ENCODE assay signal across 9 cellular contexts in the genomic region with DNA sequence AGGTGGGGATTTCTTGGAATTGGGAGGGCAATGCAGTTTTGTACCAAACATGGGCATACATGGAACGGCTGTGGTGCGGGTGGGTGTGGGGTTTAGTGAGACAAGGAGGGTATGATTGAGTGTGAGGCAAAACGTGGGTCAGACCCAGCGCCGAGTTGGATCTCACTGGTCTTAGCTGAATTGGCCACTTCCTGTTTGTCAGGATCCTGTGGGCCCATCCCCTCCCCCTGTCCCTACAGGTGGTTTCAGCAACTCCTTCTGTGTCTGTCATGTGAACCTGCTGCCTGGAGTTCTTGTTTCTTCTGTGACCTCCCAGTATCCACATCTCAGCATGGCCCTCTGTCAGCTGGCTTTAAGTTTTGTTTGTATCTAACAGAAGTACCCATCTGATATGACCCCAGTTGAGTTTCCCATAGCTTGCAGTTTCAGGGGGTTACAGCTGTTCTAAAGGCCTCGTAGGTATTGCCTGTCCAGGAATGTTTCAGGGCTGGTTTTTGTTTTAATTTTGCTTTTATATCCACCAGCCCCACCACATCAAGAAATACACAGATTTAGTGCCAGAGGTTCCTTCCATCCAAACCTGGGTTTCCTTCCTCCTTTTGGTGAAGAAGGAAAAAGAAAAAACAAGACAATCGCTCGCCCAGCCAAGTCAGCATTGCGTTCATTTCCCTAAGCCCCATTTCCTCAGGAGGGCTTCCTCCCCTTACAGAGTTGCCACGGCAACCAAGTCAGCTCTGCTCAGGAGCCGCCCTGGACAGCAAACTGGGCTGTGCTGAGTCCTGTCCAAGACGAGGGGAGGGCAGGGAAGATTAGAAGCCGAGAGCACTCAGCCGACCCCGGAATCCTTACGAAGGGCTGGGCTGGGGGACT. TPM values are rescaled to one million over a fixed set of nuclear protein-coding genes. Genes with fewer than 3 reads are reported as not detected.
DNase-seq lines count a peak whose midpoint lies in the region; ATAC-seq and TF ChIP-seq lines count a peak whose summit lies in the region.
"Had no signal": no experiment of that assay in that cellular context is flagged by ENCODE, and none has a peak within 500 bp of the region (broad histone marks: within the 10 kb centered on the region; RNA-seq: fewer than 3 reads in every experiment).

No MANE protein-coding gene starts in this region.

- no peak for TF ChIP-seq EP300 in transverse colon (IDR thresholded peaks at IDR 0.05; ENCODE audit: low read depth)

- no peaks in the 10 kb centered on the region for H3K9me3 Mint-ChIP-seq in activated naive CD8-positive, alpha-beta T cell treated with anti-CD3 and anti-CD28 coated beads, Interleukin-2, amount 50 U/mL, for 24 hours

- 53% methylated on average over 12 of the region's 16 CpGs for WGBS in right lobe of liver (ENCODE audit: insufficient coverage, low coverage, low lambda C conversion rate, missing lambda C conversion rate)
- WGBS in transverse colon (ENCODE audit: low coverage in 1 of 2), 2 donors, result 40 to 64% methylated on average over 1 to 16 of the region's 16 CpGs

- H3K36me3 Mint-ChIP-seq in activated naive CD8-positive, alpha-beta T cell treated with anti-CD3 and anti-CD28 coated beads, Interleukin-2, amount 50 U/mL, for 24 hours (ENCODE audit: low read depth), result peaks cover 20% of the 10 kb centered on the region

- ATAC-seq in activated naive CD8-positive, alpha-beta T cell treated with anti-CD3 and anti-CD28 coated beads, Interleukin-2, amount 50 U/mL, for 24 hours, result no peak
- ATAC-seq in right lobe of liver (peak in 3 of 4 donors; percentile 4 to 11 (median 8)), HG03097 (IDR thresholded peaks at IDR 0.05; ENCODE audit: low FRiP score, unreplicated experiment) (no peak)

- DNase-seq in stimulated activated CD4-positive, alpha-beta T cell treated with anti-CD3 and anti-CD28 coated beads, Interleukin-15, amount 100 ng/mL, for 24 hours, result peak; percentile 46
- DNase-seq in stimulated activated CD4-positive, alpha-beta T cell treated with anti-CD3 and anti-CD28 coated beads, Interleukin-4, amount 100 ng/mL, for 4 hours, result no peak
- DNase-seq in activated naive CD8-positive, alpha-beta T cell treated with anti-CD3 and anti-CD28 coated beads, Interleukin-2, amount 50 U/mL, for 24 hours, result peak; percentile 31
- DNase-seq in right lobe of liver (peak in 1 of 3 donors; percentile 47), transverse colon (peak; percentile 47), epidermal melanocyte (ENCODE audit: insufficient read length, low spot score) (no peak), SHP77 treated with DMSO at 0.1 percent for 48 hours (lab: John Stamatoyannopoulos, UW) (no peak)

- H3K4me3 ChIP-seq in right lobe of liver, result no peak overlapping the region
- H3K4me3 ChIP-seq in transverse colon, result no peak overlapping the region

- H3K27ac ChIP-seq in right lobe of liver (peak overlapping the region in 1 of 3 donors; percentile 0), transverse colon (peak overlapping the region; percentile 34 to 70 (median 66))
- H3K27ac ChIP-seq: VCaP had no signal

- no peak for TF ChIP-seq CTCF in right lobe of liver (IDR thresholded peaks at IDR 0.05)
- no peak for TF ChIP-seq CTCF in transverse colon (IDR thresholded peaks at IDR 0.05)

- intact Hi-C loops in right lobe of liver (cut with DNase I), result no loop called here
- intact Hi-C loops in transverse colon (cut with DNase I; ENCODE audit: low total_unique reads), result no loop called here

- H3K27me3 Mint-ChIP-seq in activated naive CD8-positive, alpha-beta T cell treated with anti-CD3 and anti-CD28 coated beads, Interleukin-2, amount 50 U/mL, for 24 hours, result no peaks in the 10 kb centered on the region

- H3K36me3 ChIP-seq in right lobe of liver (peaks cover 0 to 9% (median 6%) of the 10 kb centered on the region in 4 donors), transverse colon (no peaks in the 10 kb centered on the region)

- in situ Hi-C loops in transverse colon (cut with MboI; ENCODE audit: low pct_ligation_motif_present in 1 of 4, low pct_unique_long_range_greater_than_20kb in 1 of 4, low sequenced_read_pairs in 3 of 4), result no loop called here

- peaks cover 40% of the 10 kb centered on the region for H3K4me1 Mint-ChIP-seq in activated naive CD8-positive, alpha-beta T cell treated with anti-CD3 and anti-CD28 coated beads, Interleukin-2, amount 50 U/mL, for 24 hours

- peak overlapping the region; percentile 19 for H3K4me3 Mint-ChIP-seq in activated naive CD8-positive, alpha-beta T cell treated with anti-CD3 and anti-CD28 coated beads, Interleukin-2, amount 50 U/mL, for 24 hours

- H3K4me1 ChIP-seq in right lobe of liver (peaks cover 3 to 38% (median 20%) of the 10 kb centered on the region in 4 donors), transverse colon (peaks cover 7 to 42% (median 31%) of the 10 kb centered on the region in 4 donors)

- TF ChIP-seq POLR2A in right lobe of liver (IDR thresholded peaks at IDR 0.05) (no peak), transverse colon (IDR thresholded peaks at IDR 0.05) (no peak)

- H3K27me3 ChIP-seq in right lobe of liver (no peaks in the 10 kb centered on the region), transverse colon (no peaks in the 10 kb centered on the region)

- H3K9me3 ChIP-seq in right lobe of liver (no peaks in the 10 kb centered on the region), transverse colon (no peaks in the 10 kb centered on the region)

- H3K27ac Mint-ChIP-seq in activated naive CD8-positive, alpha-beta T cell treated with anti-CD3 and anti-CD28 coated beads, Interleukin-2, amount 50 U/mL, for 24 hours, result peak overlapping the region; percentile 80

RNA-seq across cellular contexts. Expression of gene APOL1, which starts 6.1 kb away (rescaled TPM):
- total RNA-seq in right lobe of liver (100 to 1,000 TPM in 5 of 6 experiments, 10 to 100 TPM in 1; 85.1 to 299 (median 119) TPM), transverse colon (10 to 100 TPM in 3 of 4 donors, 1 to 10 TPM in 1; 2.2 to 19.5 (median 14.7) TPM)

RNA-seq across cellular contexts. Expression of gene APOL2, which starts 19.7 kb away (rescaled TPM):
- total RNA-seq in right lobe of liver (100 to 1,000 TPM in 1 of 6 experiments, 10 to 100 TPM in 5; 40.8 to 121 (median 57.5) TPM), transverse colon (100 to 1,000 TPM in 1 of 4 donors, 10 to 100 TPM in 2, 1 to 10 TPM in 1; 3.8 to 142 (median 47.8) TPM)

RNA-seq across cellular contexts. Expression of gene APOL4, which starts 57.4 kb away (rescaled TPM):
- total RNA-seq in right lobe of liver, result 1 to 10 TPM in 4 of 6 experiments, not detected in 2; 1.1 to 1.6 (median 1.4) TPM
- 1 to 10 TPM in 2 of 4 donors, under 1 TPM in 1, not detected in 1; 0.16 to 9.0 (median 1.8) TPM for total RNA-seq in transverse colon

Comparison
In these comparisons a context has a peak if more than half of its experiments do, and no peak if none do; other contexts are left out.
1. DNase-seq: peak in stimulated activated CD4-positive, alpha-beta T cell treated with anti-CD3 and anti-CD28 coated beads, Interleukin-15, amount 100 ng/mL, for 24 hours (single experiment), activated naive CD8-positive, alpha-beta T cell treated with anti-CD3 and anti-CD28 coated beads, Interleukin-2, amount 50 U/mL, for 24 hours (single experiment) and transverse colon (single experiment); none in stimulated activated CD4-positive, alpha-beta T cell treated with anti-CD3 and anti-CD28 coated beads, Interleukin-4, amount 100 ng/mL, for 4 hours (0 of 2), epidermal melanocyte (single experiment) and SHP77 treated with DMSO at 0.1 percent for 48 hours (single experiment).
2. ATAC-seq: peak in right lobe of liver (3 of 4); none in activated naive CD8-positive, alpha-beta T cell treated with anti-CD3 and anti-CD28 coated beads, Interleukin-2, amount 50 U/mL, for 24 hours (single experiment) and HG03097 (single experiment).
3. RNA of gene APOL1, which starts 6.1 kb away (total RNA-seq): 85.1 to 299 TPM in right lobe of liver; 2.2 to 19.5 TPM in transverse colon; every median in the first group is over 4 times any median in the second.